In the genomic region with DNA sequence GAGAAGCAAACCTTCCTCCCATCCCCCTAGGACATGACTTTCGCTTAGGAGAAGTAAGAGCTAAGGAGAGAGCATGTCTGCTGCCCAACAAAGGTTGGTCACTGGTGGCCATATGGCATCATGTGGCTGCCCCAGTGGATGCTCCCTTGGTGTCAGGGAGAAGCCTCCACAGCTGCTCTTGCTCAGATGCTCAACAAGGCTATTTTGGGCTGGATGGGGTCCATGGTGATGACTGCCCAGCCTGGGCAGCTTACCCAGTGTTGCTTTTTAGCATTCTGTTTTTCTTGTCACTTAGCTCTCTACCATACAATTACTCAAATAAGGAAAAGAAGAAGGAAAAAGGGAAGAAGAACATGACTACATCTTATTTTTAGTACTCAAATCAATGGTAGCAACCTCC, we compare ENCODE assay signal across 1 cellular context.
TF ChIP-seq lines count a peak whose summit lies in the region.

No MANE protein-coding gene starts in this region.

TF ChIP-seq in IMR-90, 13 proteins besides CTCF, POLR2A, EP300 and RAD21 (continued from another document):
- TF ChIP-seq, protein P1, sequence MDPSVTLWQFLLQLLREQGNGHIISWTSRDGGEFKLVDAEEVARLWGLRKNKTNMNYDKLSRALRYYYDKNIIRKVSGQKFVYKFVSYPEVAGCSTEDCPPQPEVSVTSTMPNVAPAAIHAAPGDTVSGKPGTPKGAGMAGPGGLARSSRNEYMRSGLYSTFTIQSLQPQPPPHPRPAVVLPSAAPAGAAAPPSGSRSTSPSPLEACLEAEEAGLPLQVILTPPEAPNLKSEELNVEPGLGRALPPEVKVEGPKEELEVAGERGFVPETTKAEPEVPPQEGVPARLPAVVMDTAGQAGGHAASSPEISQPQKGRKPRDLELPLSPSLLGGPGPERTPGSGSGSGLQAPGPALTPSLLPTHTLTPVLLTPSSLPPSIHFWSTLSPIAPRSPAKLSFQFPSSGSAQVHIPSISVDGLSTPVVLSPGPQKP (IDR thresholded peaks at IDR 0.05; ENCODE audit: borderline replicate concordance, low read depth, low read length), result no peak
- TF ChIP-seq, protein P2, sequence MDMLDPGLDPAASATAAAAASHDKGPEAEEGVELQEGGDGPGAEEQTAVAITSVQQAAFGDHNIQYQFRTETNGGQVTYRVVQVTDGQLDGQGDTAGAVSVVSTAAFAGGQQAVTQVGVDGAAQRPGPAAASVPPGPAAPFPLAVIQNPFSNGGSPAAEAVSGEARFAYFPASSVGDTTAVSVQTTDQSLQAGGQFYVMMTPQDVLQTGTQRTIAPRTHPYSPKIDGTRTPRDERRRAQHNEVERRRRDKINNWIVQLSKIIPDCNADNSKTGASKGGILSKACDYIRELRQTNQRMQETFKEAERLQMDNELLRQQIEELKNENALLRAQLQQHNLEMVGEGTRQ (IDR thresholded peaks at IDR 0.05; ENCODE audit: low read depth, low read length), result no peak
- TF ChIP-seq MAZ (IDR thresholded peaks at IDR 0.05; ENCODE audit: borderline replicate concordance, low read depth, low read length) (no peak), MAFK (IDR thresholded peaks at IDR 0.05; ENCODE audit: low read depth, low read length) (no peak), RCOR1 (IDR thresholded peaks at IDR 0.05; ENCODE audit: insufficient replicate concordance, low read length) (no peak), FOS (IDR thresholded peaks at IDR 0.05; ENCODE audit: low read depth, low read length) (no peak), RFX5 (IDR thresholded peaks at IDR 0.05; ENCODE audit: low read depth, low read length) (no peak), SMC3 (IDR thresholded peaks at IDR 0.05; ENCODE audit: low read depth, low read length) (no peak)
